Comparison of ENCODE assay signal across 33 cellular contexts in the genomic region with DNA sequence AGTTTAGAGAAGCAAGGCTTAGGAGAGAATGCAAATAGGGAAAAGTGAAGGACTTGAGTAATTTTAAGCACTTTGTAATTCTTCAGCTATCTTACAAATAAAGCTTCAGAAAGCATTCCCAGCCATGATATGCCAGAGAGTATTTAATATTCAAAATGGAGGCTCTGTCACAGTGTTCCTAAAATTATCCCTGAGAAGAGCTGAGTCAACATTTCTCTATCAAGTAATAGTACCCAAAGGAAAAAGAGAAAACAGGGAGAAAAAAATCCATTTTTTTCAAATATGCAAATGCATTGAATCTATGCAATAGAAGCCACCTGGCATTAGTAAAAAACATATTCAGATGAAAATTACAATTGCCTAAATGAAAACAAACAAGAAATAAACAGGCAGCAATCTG.
"Had no signal": no experiment of that assay in that cellular context is flagged by ENCODE, and none has a peak within 500 bp of the region (broad histone marks: within the 10 kb centered on the region; RNA-seq: fewer than 3 reads in every experiment).

No MANE protein-coding gene starts in this region.

- H3K36me3 ChIP-seq: adrenal gland, brain microvascular endothelial cell had no signal

- H3K27me3 ChIP-seq: adrenal gland, body of pancreas, brain microvascular endothelial cell, breast epithelium had no signal

- ATAC-seq: activated CD8-positive, alpha-beta T cell treated with anti-CD3 and anti-CD28 coated beads for 36 hours; activated naive CD4-positive, alpha-beta T cell treated with anti-CD3 and anti-CD28 coated beads, Interleukin-2, amount 50 U/mL, for 72 hours; activated T-cell treated with anti-CD3 and anti-CD28 coated beads, Interleukin-2, amount 50 U/mL, for 4 hours; activated T-cell treated with anti-CD3 and anti-CD28 coated beads, Interleukin-2, amount 50 U/mL, for 72 hours; activated T-helper 17 cell treated with anti-CD3 and anti-CD28 coated beads, Interleukin-2, amount 50 U/mL, for 72 hours; body of pancreas had no signal

- H3K27ac ChIP-seq: adrenal gland, body of pancreas, brain microvascular endothelial cell, breast epithelium, VCaP had no signal

- H3K4me1 ChIP-seq: adrenal gland, body of pancreas, breast epithelium had no signal

- FAIRE-seq: astrocyte, TTC549 had no signal

- DNase-seq: activated B cell treated with CpG ODN at 0.5 μM for 24 hours; activated CD4-positive, alpha-beta memory T cell treated with anti-CD3 and anti-CD28 coated beads for 36 hours; activated CD4-positive, alpha-beta T cell treated with anti-CD3 and anti-CD28 coated beads for 4 hours; activated CD4-positive, alpha-beta T cell treated with anti-CD3 and anti-CD28 coated beads, Interleukin-2, amount 10 ng/mL, durations not matched to agents 24 days and 14 days; activated CD4-positive, alpha-beta T cell treated with anti-CD3 and anti-CD28 coated beads, Interleukin-2, amount 50 U/mL, for 1 hour; activated CD4-positive, alpha-beta T cell treated with anti-CD3 and anti-CD28 coated beads, Interleukin-2, amount 50 U/mL, for 4 hours; activated CD4-positive, CD25-positive, alpha-beta regulatory T cell treated with anti-CD3 and anti-CD28 coated beads, Interleukin-2, amount 50 U/mL, for 72 hours; activated CD8-positive, alpha-beta memory T cell treated with anti-CD3 and anti-CD28 coated beads, Interleukin-2, amount 50 U/mL, for 4 hours; activated CD8-positive, alpha-beta T cell treated with anti-CD3 and anti-CD28 coated beads for 36 hours; activated effector memory CD4-positive, alpha-beta T cell treated with anti-CD3 and anti-CD28 coated beads, Interleukin-2, amount 50 U/mL, for 16 hours; activated gamma-delta T cell treated with Interleukin-2 at 50 U/mL for 16 hours; activated naive CD4-positive, alpha-beta T cell; activated naive CD4-positive, alpha-beta T cell treated with anti-CD3 and anti-CD28 coated beads for 36 hours; activated naive CD4-positive, alpha-beta T cell treated with anti-CD3 and anti-CD28 coated beads, Interleukin-2, amount 50 U/mL, for 16 hours; activated naive CD8-positive, alpha-beta T cell treated with anti-CD3 and anti-CD28 coated beads for 36 hours; activated T-cell treated with anti-CD3 and anti-CD28 coated beads for 4 hours; activated T-cell treated with anti-CD3 and anti-CD28 coated beads, Interleukin-2, amount 50 U/mL, for 1 hour; activated T-cell treated with anti-CD3 and anti-CD28 coated beads, Interleukin-2, amount 50 U/mL, for 4 hours; activated T-cell treated with anti-CD3 and anti-CD28 coated beads, Interleukin-2, amount 50 U/mL, for 72 hours; adrenal gland; amniotic stem cell; aorta; body of pancreas; brain microvascular endothelial cell; central memory CD4-positive, alpha-beta T cell; T-helper 2 cell; T-helper 9 cell had no signal

- H3K9me3 ChIP-seq: adrenal gland, body of pancreas, breast epithelium had no signal

- H3K4me3 ChIP-seq: adrenal gland, body of pancreas, breast epithelium had no signal
